32 cellular contexts compared by ENCODE assay signal in genomic region chr1:30491831-30492230, GRCh38.
"Had no signal": no experiment of that assay in that cellular context is flagged by ENCODE, and none has a peak within 500 bp of the region (broad histone marks: within the 10 kb centered on the region; RNA-seq: fewer than 3 reads in every experiment).

No MANE protein-coding gene starts in this region.

- H3K27ac ChIP-seq: body of pancreas, cardiac muscle cell, coronary artery, dorsolateral prefrontal cortex, WERI-Rb-1 had no signal

- H3K36me3 Mint-ChIP-seq: activated naive CD8-positive, alpha-beta T cell had no signal

- DNase-seq: activated B cell treated with CpG ODN at 0.5 μM for 24 hours; activated CD4-positive, alpha-beta T cell treated with anti-CD3 and anti-CD28 coated beads for 48 hours; activated CD4-positive, alpha-beta T cell treated with anti-CD3 and anti-CD28 coated beads, Interleukin-2, amount 50 U/mL, for 1 hour; activated CD4-positive, alpha-beta T cell treated with anti-CD3 and anti-CD28 coated beads, Interleukin-2, amount 50 U/mL, for 48 hours; activated CD8-positive, alpha-beta memory T cell treated with anti-CD3 and anti-CD28 coated beads for 24 hours; activated CD8-positive, alpha-beta T cell treated with anti-CD3 and anti-CD28 coated beads for 36 hours; activated effector memory CD4-positive, alpha-beta T cell treated with Interleukin-2 at 50 U/mL for 16 hours; activated gamma-delta T cell treated with Interleukin-2 at 50 U/mL for 16 hours; activated naive CD4-positive, alpha-beta T cell treated with anti-CD3 and anti-CD28 coated beads, Interleukin-2, amount 50 U/mL, for 16 hours; activated naive CD4-positive, alpha-beta T cell treated with Interleukin-2 at 50 U/mL for 16 hours; activated T-cell treated with anti-CD3 and anti-CD28 coated beads, Interleukin-2, amount 50 U/mL, for 1 hour; activated T-cell treated with anti-CD3 and anti-CD28 coated beads, Interleukin-2, amount 50 U/mL, for 72 hours; amniotic stem cell; anterior cingulate cortex; body of pancreas; dorsolateral prefrontal cortex; effector memory CD4-positive, alpha-beta T cell; endodermal cell; foreskin fibroblast; T-helper 1 cell; T-helper 17 cell; T1000; WERI-Rb-1 had no signal

- H3K27ac Mint-ChIP-seq: activated B cell treated with CpG ODN at 0.5 μM for 24 hours; activated CD8-positive, alpha-beta T cell treated with anti-CD3 and anti-CD28 coated beads for 36 hours; activated naive CD8-positive, alpha-beta T cell; activated T-cell treated with anti-CD3 and anti-CD28 coated beads, Interleukin-2, amount 50 U/mL, for 72 hours; dendritic cell treated with granulocyte-macrophage colony-stimulating factor and Interleukin-4, amounts not matched to agents 40 ng/mL and 50 ng/mL, for 4 days; endodermal cell; T-helper 17 cell; T-helper 2 cell treated with Interferon-gamma antibody and Interleukin-4, amounts not matched to agents 5 μg/mL and 100 μg/mL, for 36 hours had no signal

- H3K27me3 Mint-ChIP-seq: dendritic cell treated with granulocyte-macrophage colony-stimulating factor and Interleukin-4, amounts not matched to agents 40 ng/mL and 50 ng/mL, for 4 days; T-helper 17 cell had no signal

- H3K4me3 Mint-ChIP-seq: activated B cell treated with CpG ODN at 0.5 μM for 24 hours; activated CD8-positive, alpha-beta T cell treated with anti-CD3 and anti-CD28 coated beads for 36 hours; activated naive CD8-positive, alpha-beta T cell; activated T-cell treated with anti-CD3 and anti-CD28 coated beads, Interleukin-2, amount 50 U/mL, for 72 hours; central memory CD8-positive, alpha-beta T cell; dendritic cell treated with granulocyte-macrophage colony-stimulating factor and Interleukin-4, amounts not matched to agents 40 ng/mL and 50 ng/mL, for 4 days; endodermal cell; T-helper 17 cell; T-helper 2 cell treated with Interferon-gamma antibody and Interleukin-4, amounts not matched to agents 5 μg/mL and 100 μg/mL, for 36 hours had no signal

- H3K9me3 Mint-ChIP-seq: central memory CD8-positive, alpha-beta T cell; dendritic cell treated with granulocyte-macrophage colony-stimulating factor and Interleukin-4, amounts not matched to agents 40 ng/mL and 50 ng/mL, for 4 days; T-helper 2 cell treated with Interferon-gamma antibody and Interleukin-4, amounts not matched to agents 5 μg/mL and 100 μg/mL, for 36 hours had no signal

- H3K4me1 Mint-ChIP-seq: activated B cell treated with CpG ODN at 0.5 μM for 24 hours; central memory CD8-positive, alpha-beta T cell; endodermal cell; T-helper 17 cell had no signal

- H3K9me3 ChIP-seq: body of pancreas had no signal

- H3K36me3 ChIP-seq: cardiac muscle cell, WERI-Rb-1 had no signal

- H3K4me1 ChIP-seq: body of pancreas had no signal

- FAIRE-seq: frontal cortex had no signal

- H3K4me3 ChIP-seq: body of pancreas, cardiac muscle cell, coronary artery, dorsolateral prefrontal cortex had no signal

- ATAC-seq: activated CD4-positive, CD25-positive, alpha-beta regulatory T cell treated with anti-CD3 and anti-CD28 coated beads, Interleukin-2, amount 50 U/mL, for 24 hours; activated CD8-positive, alpha-beta T cell treated with anti-CD3 and anti-CD28 coated beads for 36 hours; activated T-cell treated with anti-CD3 and anti-CD28 coated beads, Interleukin-2, amount 50 U/mL, for 72 hours; body of pancreas; esophagus mucosa; T-helper 17 cell had no signal

- H3K27me3 ChIP-seq: body of pancreas, cardiac muscle cell, dorsolateral prefrontal cortex had no signal
